ENCODE assay signal across 8 cellular contexts in the genomic region with DNA sequence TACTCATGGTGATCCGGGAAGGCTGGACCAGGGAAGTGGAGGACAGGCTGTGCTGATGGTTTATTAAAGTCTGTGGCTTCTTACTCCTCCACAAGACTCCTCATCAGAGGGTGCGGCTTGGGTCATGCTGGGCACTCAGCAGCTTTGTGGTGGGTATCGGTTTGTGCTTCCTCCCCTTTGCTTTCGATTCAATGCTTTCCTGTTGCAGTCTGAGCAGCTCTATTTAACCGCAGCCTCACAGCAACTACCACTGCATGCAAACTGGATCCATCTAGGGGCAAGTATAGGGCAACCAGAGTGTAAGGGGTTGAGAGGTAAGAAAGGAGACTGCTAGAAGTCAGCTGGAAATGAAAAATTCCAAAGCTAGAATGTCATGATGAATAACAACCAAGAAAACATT.
A peak's percentile ranks its signal among the peaks of the same experiment; 100 is the strongest.
DNase-seq lines count a peak whose midpoint lies in the region; ATAC-seq and TF ChIP-seq lines count a peak whose summit lies in the region.
"Not testable (repeated sequence)": the region's sequence is repeated elsewhere in the genome, so short reads cannot be mapped to it uniquely, and the experiment has no call there.

No MANE protein-coding gene starts in this region.

- in situ Hi-C loops in IMR-90 (cut with MboI; ENCODE audit: low sequenced_read_pairs) = not testable (repeated sequence)

- H3K27me3 Mint-ChIP-seq in CD4-positive, CD25-positive, alpha-beta regulatory T cell; effector memory CD8-positive, alpha-beta T cell; natural killer cell (ENCODE audit: low read depth in 2 of 2): not testable (repeated sequence)

- H4K91ac ChIP-seq in IMR-90 (ENCODE audit: insufficient read depth, low read depth, low read length) = not testable (repeated sequence)

- TF ChIP-seq POLR2A in IMR-90 (IDR thresholded peaks at IDR 0.05; ENCODE audit: low read depth, low read length) = not testable (repeated sequence)

- not testable (repeated sequence) for H3K36me3 ChIP-seq in CD4-positive, CD25-positive, alpha-beta regulatory T cell (ENCODE audit: control insufficient read depth, insufficient read depth, low read length); IMR-90 (ENCODE audit: control insufficient read depth, insufficient read depth, low read length)

- not testable (repeated sequence) for H3K9me3 ChIP-seq in CD4-positive, CD25-positive, alpha-beta regulatory T cell (ENCODE audit: control insufficient read depth in 2 of 2, low read length in 2 of 2); IMR-90 (ENCODE audit: control insufficient read depth, insufficient read depth, low read length)

- no CpG with 5 or more reads among the region's 5 CpGs for WGBS in IMR-90 (ENCODE audit: extremely low coverage in 2 of 2, insufficient read length in 1 of 2), 2 experiments

- dilution Hi-C loops in IMR-90 (cut with HindIII; ENCODE audit: low sequenced_read_pairs, unreplicated experiment) = not testable (repeated sequence)

- H3K9ac ChIP-seq in IMR-90 (ENCODE audit: low read depth, low read length) = not testable (repeated sequence)

- not testable (repeated sequence) for H3K4me3 ChIP-seq in CD4-positive, CD25-positive, alpha-beta regulatory T cell (ENCODE audit: low read depth, low read length); IMR-90 (ENCODE audit: insufficient read depth, low read depth, low read length)

- not testable (repeated sequence) for H3K18ac ChIP-seq in IMR-90 (ENCODE audit: low read depth, low read length)

- not testable (repeated sequence) for H4K8ac ChIP-seq in IMR-90 (ENCODE audit: low read depth in 2 of 2, low read length in 2 of 2)

- CTCF ChIA-PET in IMR-90 (lab: Yijun Ruan, JAX) = not testable (repeated sequence)

- ATAC-seq in CD4-positive, CD25-positive, alpha-beta regulatory T cell (ENCODE audit: low read depth in 2 of 2) = peak; percentile 95 to 97
- ATAC-seq in GM19023 (IDR thresholded peaks at IDR 0.05; ENCODE audit: unreplicated experiment) (peak; percentile 96), GM21447 (IDR thresholded peaks at IDR 0.05; ENCODE audit: unreplicated experiment) (peak; percentile 96), HG02798 (IDR thresholded peaks at IDR 0.05; ENCODE audit: poor library complexity, unreplicated experiment) (peak; percentile 97), HG03135 (IDR thresholded peaks at IDR 0.05; ENCODE audit: unreplicated experiment) (peak; percentile 96), IMR-90 (ENCODE audit: low read depth) (peak; percentile 67), natural killer cell (peak; percentile 85 to 98 (median 94))
- peak; percentile 98 for ATAC-seq in effector memory CD8-positive, alpha-beta T cell (replicated peaks)

- not testable (repeated sequence) for H3K9me3 Mint-ChIP-seq in CD4-positive, CD25-positive, alpha-beta regulatory T cell; effector memory CD8-positive, alpha-beta T cell; natural killer cell

- DNase-seq in CD4-positive, CD25-positive, alpha-beta regulatory T cell; IMR-90; effector memory CD8-positive, alpha-beta T cell; natural killer cell: not testable (repeated sequence)

- not testable (repeated sequence) for H3K23ac ChIP-seq in IMR-90 (ENCODE audit: low read depth, low read length)

- not testable (repeated sequence) for H2BK5ac ChIP-seq in IMR-90 (ENCODE audit: low read depth, low read length, poor library complexity, severe bottlenecking)

- not testable (repeated sequence) for H4K5ac ChIP-seq in IMR-90 (ENCODE audit: low read depth, low read length)

- H2AK9ac ChIP-seq in IMR-90 (replicated peaks; ENCODE audit: low read depth, low read length, poor library complexity) = not testable (repeated sequence)

- not testable (repeated sequence) for H3K4ac ChIP-seq in IMR-90 (ENCODE audit: low read depth, low read length)

- H3K4me3 Mint-ChIP-seq in CD4-positive, CD25-positive, alpha-beta regulatory T cell; effector memory CD8-positive, alpha-beta T cell; natural killer cell: not testable (repeated sequence)

- H3K36me3 Mint-ChIP-seq in CD4-positive, CD25-positive, alpha-beta regulatory T cell; effector memory CD8-positive, alpha-beta T cell (ENCODE audit: insufficient read depth); natural killer cell: not testable (repeated sequence)

- H3K27ac Mint-ChIP-seq in CD4-positive, CD25-positive, alpha-beta regulatory T cell; effector memory CD8-positive, alpha-beta T cell; natural killer cell: not testable (repeated sequence)

- H3K9me1 ChIP-seq in IMR-90 (ENCODE audit: insufficient read depth, low read length) = not testable (repeated sequence)

- H2BK120ac ChIP-seq in IMR-90 (ENCODE audit: low read depth, low read length) = not testable (repeated sequence)

- not testable (repeated sequence) for TF ChIP-seq RAD21 in IMR-90 (IDR thresholded peaks at IDR 0.05; ENCODE audit: low read length)

- not testable (repeated sequence) for H3K4me1 Mint-ChIP-seq in CD4-positive, CD25-positive, alpha-beta regulatory T cell; effector memory CD8-positive, alpha-beta T cell (ENCODE audit: low read depth in 2 of 2); natural killer cell

- TF ChIP-seq CTCF in IMR-90 (conservative IDR thresholded peaks at IDR 0.05; ENCODE audit: low read depth, low read length); natural killer cell (IDR thresholded peaks at IDR 0.05): not testable (repeated sequence)

- not testable (repeated sequence) for H4K20me1 ChIP-seq in IMR-90 (ENCODE audit: insufficient read depth, low read length)

- H2BK20ac ChIP-seq in IMR-90 (ENCODE audit: low read depth, low read length) = not testable (repeated sequence)

- intact Hi-C loops in IMR-90 (cut with micrococcal nuclease); natural killer cell (cut with micrococcal nuclease): not testable (repeated sequence)

- not testable (repeated sequence) for H3K14ac ChIP-seq in IMR-90 (replicated peaks; ENCODE audit: low read depth, low read length)

- H2AK5ac ChIP-seq in IMR-90 (ENCODE audit: low read depth, low read length) = not testable (repeated sequence)

- POLR2A ChIA-PET in IMR-90 (lab: Charles Lee; ENCODE audit: unreplicated experiment) = not testable (repeated sequence)

- H3K4me1 ChIP-seq in CD4-positive, CD25-positive, alpha-beta regulatory T cell (ENCODE audit: control insufficient read depth, insufficient read depth, low read length, poor library complexity, severe bottlenecking); IMR-90 (ENCODE audit: control insufficient read depth, insufficient read depth, low read length): not testable (repeated sequence)

- not testable (repeated sequence) for BruUV-seq in IMR-90 (replicated peaks; lab: Mats Ljungman, UMichigan)

- not testable (repeated sequence) for H3K27ac ChIP-seq in CD4-positive, CD25-positive, alpha-beta regulatory T cell (ENCODE audit: insufficient read depth, low read length, poor library complexity, severe bottlenecking); IMR-90 (ENCODE audit: insufficient read depth, low read length)

- not testable (repeated sequence) for H3K27me3 ChIP-seq in CD4-positive, CD25-positive, alpha-beta regulatory T cell (ENCODE audit: control insufficient read depth, insufficient read depth, low read length); IMR-90 (ENCODE audit: control insufficient read depth, insufficient read depth, low read length)

- H3K79me1 ChIP-seq in IMR-90 (ENCODE audit: low read depth in 1 of 2, low read length in 2 of 2) = not testable (repeated sequence)

- not testable (repeated sequence) for H2AFZ ChIP-seq in IMR-90 (replicated peaks; ENCODE audit: low read length, poor library complexity)

- not testable (repeated sequence) for H2BK15ac ChIP-seq in IMR-90 (ENCODE audit: low read depth, low read length)

- not testable (repeated sequence) for H3K4me2 ChIP-seq in IMR-90 (ENCODE audit: low read depth, low read length)

- not testable (repeated sequence) for H3K56ac ChIP-seq in IMR-90 (ENCODE audit: extremely low read depth, insufficient read depth, low read length)
